Comparison of ENCODE assay signal across 13 cellular contexts in the genomic region with DNA sequence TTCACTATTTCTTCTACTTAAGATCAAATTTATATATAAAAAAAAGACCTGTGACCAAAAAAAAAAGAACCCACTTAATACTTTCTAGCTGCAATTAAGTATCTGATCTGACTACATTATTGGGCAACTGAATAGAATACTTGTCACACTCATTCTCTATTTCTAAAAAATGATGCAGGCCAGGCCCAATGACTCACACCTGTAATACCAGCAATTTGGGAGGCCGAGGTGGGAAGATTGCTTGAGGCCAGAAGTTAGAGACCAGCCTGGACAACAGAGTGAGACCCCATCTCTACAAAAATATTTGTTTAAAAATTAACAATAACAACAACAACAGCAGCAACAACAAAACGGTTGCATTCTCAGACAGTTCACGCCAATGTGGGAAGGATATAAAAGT.
DNase-seq lines count a peak whose midpoint lies in the region; ATAC-seq and TF ChIP-seq lines count a peak whose summit lies in the region.
"Had no signal": no experiment of that assay in that cellular context is flagged by ENCODE, and none has a peak within 500 bp of the region (broad histone marks: within the 10 kb centered on the region; RNA-seq: fewer than 3 reads in every experiment).

No MANE protein-coding gene starts in this region.

- peaks cover 0 to 14% (median 9%) of the 10 kb centered on the region in 4 donors for H3K4me1 ChIP-seq in tibial nerve

- ATAC-seq in GM18498 (IDR thresholded peaks at IDR 0.05; ENCODE audit: unreplicated experiment), result peak; percentile 18
- peak; percentile 14 for ATAC-seq in GM21576 (IDR thresholded peaks at IDR 0.05; ENCODE audit: unreplicated experiment)
- peak; percentile 9 for ATAC-seq in HG03460 (IDR thresholded peaks at IDR 0.05; ENCODE audit: unreplicated experiment)
- ATAC-seq in esophagus mucosa, result peak; percentile 68
- ATAC-seq in HG02981 (IDR thresholded peaks at IDR 0.05; ENCODE audit: unreplicated experiment), result no peak

- no peak overlapping the region for H3K27ac ChIP-seq in tibial nerve
- H3K27ac ChIP-seq: hepatocyte had no signal

- DNase-seq in activated CD8-positive, alpha-beta memory T cell treated with anti-CD3 and anti-CD28 coated beads, Interleukin-2, amount 50 U/mL, for 48 hours, result no peak
- DNase-seq in hepatic stellate cell (ENCODE audit: low spot score) (no peak), tibial nerve (ENCODE audit: low spot score in 2 of 2) (no peak)
- DNase-seq: activated CD4-positive, CD25-positive, alpha-beta regulatory T cell; C1 segment of cervical spinal cord; left cardiac atrium; SW 1271 had no signal

- WGBS in tibial nerve, 2 donors, result 81 to 83% methylated on average over 3 of the region's 3 CpGs

- TF ChIP-seq CTCF in tibial nerve (IDR thresholded peaks at IDR 0.05), result no peak

- no peak for TF ChIP-seq POLR2A in tibial nerve (IDR thresholded peaks at IDR 0.05)

- no peaks in the 10 kb centered on the region for H3K27me3 ChIP-seq in tibial nerve
- H3K27me3 ChIP-seq: hepatocyte had no signal

- no peaks in the 10 kb centered on the region for H3K9me3 ChIP-seq in tibial nerve

- no peaks in the 10 kb centered on the region for H3K36me3 ChIP-seq in tibial nerve

- no peak overlapping the region for H3K4me3 ChIP-seq in tibial nerve
- H3K4me3 ChIP-seq: hepatocyte had no signal

- TF ChIP-seq EP300 in tibial nerve (IDR thresholded peaks at IDR 0.05), result no peak
